In genomic region chr12:68565391-68565903, GRCh38 we compare ENCODE assay signal across 12 cellular contexts. TPM values are rescaled to one million over a fixed set of nuclear protein-coding genes. Genes with fewer than 3 reads are reported as not detected.
DNase-seq lines count a peak whose midpoint lies in the region; ATAC-seq, FAIRE-seq and TF ChIP-seq lines count a peak whose summit lies in the region.
"Had no signal": no experiment of that assay in that cellular context is flagged by ENCODE, and none has a peak within 500 bp of the region (broad histone marks: within the 10 kb centered on the region; RNA-seq: fewer than 3 reads in every experiment).

No MANE protein-coding gene starts in this region.

- peaks cover 4% of the 10 kb centered on the region for H3K36me3 Mint-ChIP-seq in nephron (ENCODE audit: low read depth)

- H3K36me3 ChIP-seq in bronchial epithelial cell (ENCODE audit: control insufficient read depth, insufficient read depth, low read length) = no peaks in the 10 kb centered on the region

- no peak for ATAC-seq in HG02763 (IDR thresholded peaks at IDR 0.05; ENCODE audit: unreplicated experiment)

- no peak overlapping the region for H3K4me3 ChIP-seq in bronchial epithelial cell (ENCODE audit: low read depth, low read length)

- no peaks in the 10 kb centered on the region for H3K27me3 Mint-ChIP-seq in nephron (ENCODE audit: low read depth)

- peaks cover 16% of the 10 kb centered on the region for H3K4me1 Mint-ChIP-seq in nephron

- TF ChIP-seq CTCF in bronchial epithelial cell (IDR thresholded peaks at IDR 0.05; ENCODE audit: insufficient read depth, low read length, severe bottlenecking) = no peak
- no peak for TF ChIP-seq CTCF in nephron (IDR thresholded peaks at IDR 0.05; ENCODE audit: unreplicated experiment in 3 of 3)

- no peak overlapping the region for H3K4me3 Mint-ChIP-seq in nephron

- DNase-seq in DMS53 treated with DMSO at 0.1 percent for 48 hours (lab: John Stamatoyannopoulos, UW; ENCODE audit: unreplicated experiment) (peak; percentile 38), NCI-H2196 treated with DMSO at 0.1 percent for 48 hours (lab: John Stamatoyannopoulos, UW; ENCODE audit: unreplicated experiment) (peak; percentile 53), bronchial epithelial cell (ENCODE audit: low read depth) (peak; percentile 80), HuH-7.5 (ENCODE audit: low spot score) (no peak), NCI-H2227 (lab: John Stamatoyannopoulos, UW; ENCODE audit: unreplicated experiment) (no peak), GM19239 (ENCODE audit: insufficient read length, low spot score) (no peak)
- DNase-seq: activated CD4-positive, alpha-beta T cell treated with anti-CD3 and anti-CD28 coated beads for 48 hours; effector CD4-positive, alpha-beta T cell; H7; NCI-H1930 had no signal

- FAIRE-seq in bronchial epithelial cell (lab: Jason Lieb, UNC) (no peak), GM19239 (lab: Jason Lieb, UNC) (no peak)

- no peaks in the 10 kb centered on the region for H3K27me3 ChIP-seq in bronchial epithelial cell (ENCODE audit: control insufficient read depth, insufficient read depth, low read length)

- H3K27ac Mint-ChIP-seq in nephron = peak overlapping the region; percentile 70 to 84 (median 80)

- peaks cover 2% of the 10 kb centered on the region for H3K9me3 Mint-ChIP-seq in nephron

RNA-seq across cellular contexts. Expression of gene RAP1B, which starts 45.3 kb away (rescaled TPM):
- 175 and 183 TPM in 2 replicates for total RNA-seq in bronchial epithelial cell

Comparison
In these comparisons a context has a peak if more than half of its experiments do, and no peak if none do; other contexts are left out.
1. DNase-seq: peak in DMS53 treated with DMSO at 0.1 percent for 48 hours (single experiment), NCI-H2196 treated with DMSO at 0.1 percent for 48 hours (single experiment) and bronchial epithelial cell (single experiment); none in HuH-7.5 (single experiment), NCI-H2227 (single experiment) and GM19239 (single experiment).